8 cellular contexts compared by ENCODE assay signal in the genomic region with DNA sequence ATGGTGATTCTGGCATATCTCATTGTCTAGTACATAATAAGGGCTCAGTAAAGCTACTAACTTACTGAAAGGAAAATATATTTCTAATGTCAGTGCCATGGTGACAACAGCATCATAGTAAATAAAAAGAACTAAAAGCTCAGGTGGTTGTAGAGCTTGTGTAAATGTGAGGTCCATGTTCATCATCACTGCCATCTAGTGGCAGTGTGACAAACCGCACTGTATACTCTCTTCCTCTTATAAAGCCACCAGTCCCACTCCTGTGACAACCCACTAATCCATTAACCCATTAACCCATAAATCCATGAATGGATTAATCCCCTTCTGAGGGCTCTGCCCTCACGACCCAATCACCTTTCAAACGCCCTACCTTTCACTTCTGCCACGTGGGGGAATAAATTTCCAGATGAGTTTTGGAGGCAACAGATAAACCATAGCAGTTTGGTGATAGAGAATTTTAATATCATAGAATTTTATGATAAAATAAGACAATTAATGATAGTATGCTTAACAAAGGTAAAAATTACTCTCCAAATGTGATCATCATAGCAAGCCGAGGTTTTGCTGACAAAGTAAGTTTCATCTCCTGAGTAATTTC.
DNase-seq lines count a peak whose midpoint lies in the region; ATAC-seq, FAIRE-seq and TF ChIP-seq lines count a peak whose summit lies in the region.

No MANE protein-coding gene starts in this region.

- H3K9me3 ChIP-seq in H1 (ENCODE audit: insufficient read depth in 2 of 2, low read depth in 1 of 2, low read length in 1 of 2) (peaks cover 0 to 3% of the 10 kb centered on the region in 2 experiments; a peak in 1 of 4 replicates), upper lobe of left lung (no peaks in the 10 kb centered on the region)

- H4K5ac ChIP-seq in H1 (ENCODE audit: insufficient read length, low read depth, low read length) = no peak overlapping the region

- no peak overlapping the region for H4K8ac ChIP-seq in H1 (ENCODE audit: extremely low read depth, insufficient read depth, low read length)

- H3K36me3 Mint-ChIP-seq in T-cell (no peaks in the 10 kb centered on the region), memory B cell (no peaks in the 10 kb centered on the region)

- peak; percentile 95 for FAIRE-seq in H1 (lab: Jason Lieb, UNC)

- H3K27ac Mint-ChIP-seq in T-cell = no peak overlapping the region
- H3K27ac Mint-ChIP-seq in memory B cell = no peak overlapping the region

- peak; percentile 78 to 84 for TF ChIP-seq RAD21 in H1 (IDR thresholded peaks at IDR 0.05 in 1 of 2, conservative IDR thresholded peaks at IDR 0.05 in 1 of 2; ENCODE audit: low read depth in 2 of 2, low read length in 2 of 2)

- no peak overlapping the region for H3K4me3 Mint-ChIP-seq in T-cell
- no peak overlapping the region for H3K4me3 Mint-ChIP-seq in memory B cell

- H3K4ac ChIP-seq in H1 (replicated peaks; ENCODE audit: insufficient read length, low read depth, low read length) = no peak overlapping the region

- no peak overlapping the region for H2BK20ac ChIP-seq in H1 (ENCODE audit: low read length)

- H3K4me1 Mint-ChIP-seq in T-cell (no peaks in the 10 kb centered on the region), memory B cell (no peaks in the 10 kb centered on the region)

- H3K27ac ChIP-seq in H1 (ENCODE audit: low read depth, low read length) = no peak overlapping the region
- H3K27ac ChIP-seq in upper lobe of left lung = no peak overlapping the region

- TF ChIP-seq CTCF in H1 (IDR thresholded peaks at IDR 0.05; ENCODE audit: control extremely low read depth in 1 of 3, insufficient read depth in 1 of 3, low read depth in 1 of 3, low read length in 3 of 3) = peak in 2 of 3 experiments; percentile 63 to 78; a peak in 3 of 4 replicates
- peak; percentile 65 to 77 (median 68) for TF ChIP-seq CTCF in upper lobe of left lung (IDR thresholded peaks at IDR 0.05)

- H2AK5ac ChIP-seq in H1 (ENCODE audit: low read depth, low read length) = no peak overlapping the region

- H3K79me2 ChIP-seq in H1 (ENCODE audit: control insufficient read depth in 1 of 2, insufficient read depth in 2 of 2, low read length in 2 of 2) = no peaks in the 10 kb centered on the region; a peak in 1 of 4 replicates

- H3K9ac ChIP-seq in H1 (replicated peaks in 1 of 4; ENCODE audit: extremely low read depth in 1 of 4, low read depth in 3 of 4, low read length in 3 of 4) = no peak overlapping the region

- no peak overlapping the region for H3K18ac ChIP-seq in H1 (ENCODE audit: extremely low read depth, low read length)

- no peak overlapping the region for H2BK5ac ChIP-seq in H1 (ENCODE audit: low read depth, low read length)

- H2BK120ac ChIP-seq in H1 (replicated peaks; ENCODE audit: low read depth, low read length) = no peak overlapping the region

- H3K4me3 ChIP-seq in H1 (ENCODE audit: extremely low read depth in 1 of 4, insufficient read depth in 2 of 4, low read depth in 3 of 4, low read length in 4 of 4) = no peak overlapping the region
- no peak overlapping the region for H3K4me3 ChIP-seq in upper lobe of left lung

- H4K20me1 ChIP-seq in H1 (replicated peaks in 1 of 2; ENCODE audit: control insufficient read depth in 1 of 2, insufficient read depth in 2 of 2, low read length in 2 of 2) = peaks cover 0 to 5% of the 10 kb centered on the region in 2 experiments

- no peak overlapping the region for H3K23ac ChIP-seq in H1 (ENCODE audit: insufficient read length)

- ATAC-seq in GM18502 (IDR thresholded peaks at IDR 0.05; ENCODE audit: poor library complexity, unreplicated experiment) = peak; percentile 97
- ATAC-seq in HG02798 (IDR thresholded peaks at IDR 0.05; ENCODE audit: poor library complexity, unreplicated experiment) = peak; percentile 85
- peak in 3 of 4 experiments; percentile 50 to 63 (median 53) for ATAC-seq in T-cell (replicated peaks in 1 of 4)
- ATAC-seq in memory B cell (ENCODE audit: low read depth) = peak; percentile 79
- peak; percentile 62 to 85 for ATAC-seq in upper lobe of left lung (ENCODE audit: low FRiP score in 2 of 2)

- no peaks in the 10 kb centered on the region for H3K4me1 ChIP-seq in H1 (replicated peaks in 1 of 4; ENCODE audit: control insufficient read depth in 3 of 4, insufficient read depth in 4 of 4, low read length in 3 of 4)
- H3K4me1 ChIP-seq in upper lobe of left lung = no peaks in the 10 kb centered on the region

- CTCF ChIA-PET in T-cell (lab: Charles Lee) (interaction anchor here in 1 of 2 donors (1.0 kb wide), 1 partner anchor 8 kb away, joined by 3 read pairs; no protein-coding TSS in a partner anchor), H1 (lab: Charles Lee; ENCODE audit: partially characterized antibody) (interaction anchor here (0.6 to 1.1 kb wide), 14 partner anchors 10 to 219 kb away, joined by 3 to 5 read pairs (median 3); no protein-coding TSS in a partner anchor)

- no peak overlapping the region for H2BK12ac ChIP-seq in H1 (ENCODE audit: low read depth, low read length)

- peaks cover 3% of the 10 kb centered on the region; the same call in 1 of the 2 replicates for H3K23me2 ChIP-seq in H1 (ENCODE audit: low read depth, low read length)

- no peak overlapping the region for H2BK15ac ChIP-seq in H1 (ENCODE audit: low read length)

- no peak overlapping the region for H4K91ac ChIP-seq in H1 (replicated peaks; ENCODE audit: insufficient read length, low read length)

- H3K27me3 ChIP-seq in H1 (replicated peaks in 1 of 4; ENCODE audit: control insufficient read depth in 3 of 4, extremely low read depth in 1 of 4, insufficient read depth in 3 of 4, low read length in 3 of 4) = no peaks in the 10 kb centered on the region
- no peaks in the 10 kb centered on the region for H3K27me3 ChIP-seq in upper lobe of left lung

- no peak for TF ChIP-seq EP300 in H1 (IDR thresholded peaks at IDR 0.05; ENCODE audit: borderline replicate concordance in 1 of 2, low read depth in 2 of 2, low read length in 2 of 2)
- no peak for TF ChIP-seq EP300 in upper lobe of left lung (IDR thresholded peaks at IDR 0.05)

- H3K79me1 ChIP-seq in H1 (ENCODE audit: low read depth, low read length) = no peaks in the 10 kb centered on the region

- 20% methylated on average over 5 of the region's 5 CpGs; no CpG with 5 or more reads in 1 of the 2 experiments for whole genome bisulfite sequencing in H1 (ENCODE audit: extremely low coverage in 1 of 2, insufficient coverage in 1 of 2, insufficient read length in 1 of 2, insufficient replicate concordance in 2 of 2, low coverage in 1 of 2, low lambda C conversion rate in 2 of 2, missing lambda C conversion rate in 1 of 2), 2 experiments
- 14 to 17% methylated on average over 5 of the region's 5 CpGs for WGBS in upper lobe of left lung, 2 donors

- no peak overlapping the region for H3K56ac ChIP-seq in H1 (replicated peaks; ENCODE audit: insufficient read length, low read depth, low read length)

- peaks cover 4 to 10% of the 10 kb centered on the region in 2 donors for H3K27me3 Mint-ChIP-seq in T-cell
- H3K27me3 Mint-ChIP-seq in memory B cell = peaks cover 9% of the 10 kb centered on the region

- TF ChIP-seq POLR2A in H1 (IDR thresholded peaks at IDR 0.05; ENCODE audit: control extremely low read depth in 1 of 2, low read depth in 2 of 2, low read length in 2 of 2) = no peak
- no peak for TF ChIP-seq POLR2A in upper lobe of left lung (IDR thresholded peaks at IDR 0.05)

- POLR2A ChIA-PET in T-cell (lab: Charles Lee) (no interaction called here), H1 (lab: Charles Lee; ENCODE audit: partially characterized antibody) (no interaction called here)

- no peaks in the 10 kb centered on the region for H3K36me3 ChIP-seq in H1 (ENCODE audit: control insufficient read depth in 2 of 4, insufficient read depth in 4 of 4, low read length in 3 of 4)
- no peaks in the 10 kb centered on the region for H3K36me3 ChIP-seq in upper lobe of left lung

- H3K14ac ChIP-seq in H1 (ENCODE audit: insufficient read length) = no peak overlapping the region

- no peak overlapping the region for H3K4me2 ChIP-seq in H1 (ENCODE audit: insufficient read depth in 1 of 2, low read depth in 2 of 2, low read length in 2 of 2)

- H3K9me3 Mint-ChIP-seq in T-cell (no peaks in the 10 kb centered on the region), memory B cell (no peaks in the 10 kb centered on the region)

- no peak overlapping the region for H2AFZ ChIP-seq in H1 (ENCODE audit: low read length)

- DNase-seq in Ammon's horn (ENCODE audit: low spot score) (peak; percentile 83), NCI-H1048 (lab: John Stamatoyannopoulos, UW) (peak; percentile 33), T-cell (peak in 18 of 34 experiments; percentile 0 to 10 (median 4)), H1 (ENCODE audit: low read depth in 1 of 2, low spot score in 2 of 2) (peak in 1 of 2 experiments; percentile 48), memory B cell (ENCODE audit: low spot score in 2 of 2) (peak in 1 of 2 donors; percentile 18), upper lobe of left lung (peak in 1 of 2 donors; percentile 31)

TF ChIP-seq in H1, 55 proteins besides CTCF, POLR2A, EP300 and RAD21:
- TF ChIP-seq TAF7 (optimal IDR thresholded peaks at IDR 0.05; ENCODE audit: borderline replicate concordance, low read depth, low read length) (no peak), KDM4A (IDR thresholded peaks at IDR 0.05; ENCODE audit: low read depth, low read length, severe bottlenecking) (no peak), ASH2L (IDR thresholded peaks at IDR 0.05; ENCODE audit: low read length) (no peak), YY1 (IDR thresholded peaks at IDR 0.05; ENCODE audit: low read depth, low read length) (no peak), ZNF274 (IDR thresholded peaks at IDR 0.05; ENCODE audit: borderline replicate concordance, extremely low read depth, low read length) (no peak), RFX5 (IDR thresholded peaks at IDR 0.05; ENCODE audit: borderline replicate concordance, low read depth, low read length) (no peak), NANOG (IDR thresholded peaks at IDR 0.05; ENCODE audit: insufficient read depth, low read depth, low read length, poor library complexity, severe bottlenecking) (no peak)
